In the genomic region with DNA sequence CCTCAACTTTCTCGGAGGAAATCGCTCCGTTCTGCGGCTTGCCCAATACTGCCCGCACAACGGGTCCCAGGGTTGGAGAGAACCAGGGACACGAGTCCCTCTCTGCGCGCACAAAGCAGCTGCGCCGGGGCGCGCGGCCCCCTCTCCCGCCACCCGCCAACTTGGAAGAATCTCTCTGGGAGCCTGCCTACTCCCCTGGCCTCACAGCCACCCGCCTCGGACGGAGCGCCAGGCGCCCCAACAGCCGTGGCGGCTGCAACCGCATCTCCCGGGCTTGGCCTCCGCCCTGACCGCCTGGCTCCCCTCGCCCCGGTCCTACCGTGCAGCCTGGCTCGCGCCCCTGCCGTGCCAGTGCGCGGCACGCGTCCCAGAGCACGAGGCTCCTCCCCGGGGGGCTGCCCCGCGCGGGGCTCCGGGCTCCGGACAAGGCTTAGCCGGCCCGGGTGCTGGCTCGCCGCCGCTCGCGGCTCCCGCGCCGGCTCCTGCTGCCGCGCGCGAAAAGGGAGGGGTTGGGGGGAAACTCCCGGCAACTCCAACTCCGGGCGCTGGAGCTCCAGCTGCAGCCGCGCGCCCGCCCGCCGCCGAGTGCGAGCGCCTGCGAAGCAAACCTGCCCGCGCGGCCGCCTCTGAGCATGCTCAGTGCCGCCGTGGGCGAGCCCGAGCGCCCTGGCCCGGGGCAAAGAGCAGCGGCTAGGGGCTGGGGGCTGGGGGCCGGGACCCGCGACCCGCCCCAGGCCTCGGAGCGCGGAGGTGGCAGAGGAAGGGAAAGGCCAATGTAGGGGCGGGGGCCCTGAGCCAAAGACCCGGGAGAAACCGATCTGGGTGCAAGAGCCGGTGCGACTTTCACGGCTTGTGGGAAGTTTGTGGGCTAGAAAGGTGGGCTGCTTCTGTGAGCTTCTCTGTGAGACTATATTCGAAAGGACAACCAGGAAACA, we compare ENCODE assay signal across 7 cellular contexts.
DNase-seq lines count a peak whose midpoint lies in the region; ATAC-seq and TF ChIP-seq lines count a peak whose summit lies in the region.

TSS of gene STXBP6 (minus strand) at position 589 of the 935 bp plus-strand sequence. CDS start 75,329 bp downstream, outside the sequence.

- H3K9me3 ChIP-seq in iPS-15b (ENCODE audit: control insufficient read depth, insufficient read depth, low read length) = no peaks in the 10 kb centered on the region

- H3K9ac ChIP-seq in iPS-15b (ENCODE audit: low read depth, low read length) = peak within 1 kb of the TSS; percentile 49

- DNase-seq in GM03348 (ENCODE audit: low spot score) (peak; percentile 88), NCI-H69 (lab: John Stamatoyannopoulos, UW) (peak; percentile 88), brain microvascular endothelial cell (no peak), retina (peak; percentile 85)

- ATAC-seq in HG02642 (IDR thresholded peaks at IDR 0.05; ENCODE audit: poor library complexity, unreplicated experiment) (peak; percentile 79), GM21723 (IDR thresholded peaks at IDR 0.05; ENCODE audit: unreplicated experiment) (no peak)

- in situ Hi-C loops in brain microvascular endothelial cell (cut with HindIII; ENCODE audit: low pct_ligation_motif_present, low sequenced_read_pairs) = no loop called here

- H3K4me1 ChIP-seq in iPS-15b (ENCODE audit: control insufficient read depth, insufficient read depth, low read length) = peaks cover 21% of the 10 kb centered on the region

- H3K27me3 ChIP-seq in brain microvascular endothelial cell (replicated peaks) (peaks cover 11% of the 10 kb centered on the region), iPS-15b (ENCODE audit: control insufficient read depth, insufficient read depth, low read length) (peaks cover 55% of the 10 kb centered on the region)

- no peak for TF ChIP-seq CTCF in brain microvascular endothelial cell (IDR thresholded peaks at IDR 0.05; ENCODE audit: low read depth, low read length, missing control alignments)

- H3K27ac ChIP-seq in brain microvascular endothelial cell = no peak within 1 kb of the TSS

- peak within 1 kb of the TSS; percentile 51 for H3K4me3 ChIP-seq in brain microvascular endothelial cell (ENCODE audit: low read depth, low read length)
- peak within 1 kb of the TSS; percentile 56 for H3K4me3 ChIP-seq in iPS-15b (ENCODE audit: low read depth, low read length)

- H3K36me3 ChIP-seq in brain microvascular endothelial cell (replicated peaks) (no peaks in the 10 kb centered on the region), iPS-15b (ENCODE audit: control insufficient read depth, insufficient read depth, low read length) (no peaks in the 10 kb centered on the region)
